ENCODE assay signal across 8 cellular contexts in genomic region chr22:36331912-36332622, GRCh38. TPM values are rescaled to one million over a fixed set of nuclear protein-coding genes. Genes with fewer than 3 reads are reported as not detected.
DNase-seq lines count a peak whose midpoint lies in the region; ATAC-seq and TF ChIP-seq lines count a peak whose summit lies in the region.

No MANE protein-coding gene starts in this region.

- ATAC-seq in CD8-positive, alpha-beta T cell = peak; percentile 16
- ATAC-seq in HG02759 (IDR thresholded peaks at IDR 0.05; ENCODE audit: unreplicated experiment) = peak; percentile 3
- ATAC-seq in GM18873 (IDR thresholded peaks at IDR 0.05; ENCODE audit: low FRiP score, unreplicated experiment) = no peak

- peak in 6 of 7 experiments; percentile 49 to 82 (median 68) for DNase-seq in CD8-positive, alpha-beta T cell
- DNase-seq in SJCRH30 = peak in 1 of 2 experiments; percentile 33
- peak; percentile 68 for DNase-seq in astrocyte of the hippocampus (ENCODE audit: low read depth, low spot score)
- DNase-seq in islet precursor cell = peak; percentile 73
- peak; percentile 57 to 63 for DNase-seq in stimulated activated CD4-positive, alpha-beta T cell treated with anti-CD3 and anti-CD28 coated beads, Interleukin-2, amount 100 ng/mL, for 24 hours
- no peak for DNase-seq in OCI-M2 (lab: John Stamatoyannopoulos, UW; ENCODE audit: unreplicated experiment)

- POLR2A ChIA-PET in CD8-positive, alpha-beta T cell (lab: Charles Lee) = interaction anchor here (0.5 to 5.7 kb wide), 26 partner anchors 8 to 150 kb away, joined by 3 to 124 read pairs (median 5); partner anchors contain the start of genes MYH9 and TXN2

- peak overlapping the region; percentile 80 for H3K27ac ChIP-seq in CD8-positive, alpha-beta T cell (ENCODE audit: low read depth, low read length)
- peak overlapping the region; percentile 70 for H3K27ac ChIP-seq in SJCRH30

- H3K27ac Mint-ChIP-seq in CD8-positive, alpha-beta T cell = peak overlapping the region; percentile 99

- H3K36me3 ChIP-seq in CD8-positive, alpha-beta T cell (ENCODE audit: insufficient read depth, low read length) = peaks cover 35% of the 10 kb centered on the region
- peaks cover 53% of the 10 kb centered on the region for H3K36me3 ChIP-seq in SJCRH30

- no peaks in the 10 kb centered on the region for H3K27me3 Mint-ChIP-seq in CD8-positive, alpha-beta T cell (ENCODE audit: low read depth)

- H3K4me1 ChIP-seq in CD8-positive, alpha-beta T cell (ENCODE audit: insufficient read depth, low read length) = peaks cover 100% of the 10 kb centered on the region
- peaks cover 81% of the 10 kb centered on the region for H3K4me1 ChIP-seq in SJCRH30

- TF ChIP-seq CTCF in CD8-positive, alpha-beta T cell (IDR thresholded peaks at IDR 0.05) = no peak

- H3K27me3 ChIP-seq in CD8-positive, alpha-beta T cell (ENCODE audit: insufficient read depth, low read length) = no peaks in the 10 kb centered on the region
- no peaks in the 10 kb centered on the region for H3K27me3 ChIP-seq in SJCRH30

- H3K36me3 Mint-ChIP-seq in CD8-positive, alpha-beta T cell = peaks cover 94% of the 10 kb centered on the region

- no peaks in the 10 kb centered on the region for H3K9me3 ChIP-seq in CD8-positive, alpha-beta T cell (ENCODE audit: low read length)
- H3K9me3 ChIP-seq in SJCRH30 (replicated peaks) = no peaks in the 10 kb centered on the region

- intact Hi-C loops in CD8-positive, alpha-beta T cell (cut with DNase I, micrococcal nuclease) = loop anchor here (1.0 to 5.0 kb wide), 8 partner anchors 25 to 197 kb away; partner anchors contain the start of genes APOL3 (in 1 of the 2) and EIF3D (in 1 of the 2)

- no peaks in the 10 kb centered on the region for H3K9me3 Mint-ChIP-seq in CD8-positive, alpha-beta T cell

- CTCF ChIA-PET in CD8-positive, alpha-beta T cell (lab: Charles Lee) = interaction anchor here (1.0 to 8.3 kb wide), 18 partner anchors 10 to 155 kb away, joined by 3 to 56 read pairs (median 5); no protein-coding TSS in a partner anchor

- peak overlapping the region; percentile 86 for H3K4me3 Mint-ChIP-seq in CD8-positive, alpha-beta T cell

- peak overlapping the region; percentile 42 for H3K4me3 ChIP-seq in CD8-positive, alpha-beta T cell (ENCODE audit: low read depth, low read length)
- no peak overlapping the region for H3K4me3 ChIP-seq in SJCRH30

- H3K4me1 Mint-ChIP-seq in CD8-positive, alpha-beta T cell (ENCODE audit: low read depth) = peaks cover 100% of the 10 kb centered on the region

RNA-seq across cellular contexts. Expression of gene MYH9, which starts 55.7 kb away (rescaled TPM):
- total RNA-seq in CD8-positive, alpha-beta T cell = 100 to 1,000 TPM; 703 to 757 TPM
- total RNA-seq in SJCRH30 (2014; rRNA removed; shearing (Covaris generic)) = 151 TPM in 2 replicates
